Comparison of ENCODE assay signal across 10 cellular contexts in the genomic region with DNA sequence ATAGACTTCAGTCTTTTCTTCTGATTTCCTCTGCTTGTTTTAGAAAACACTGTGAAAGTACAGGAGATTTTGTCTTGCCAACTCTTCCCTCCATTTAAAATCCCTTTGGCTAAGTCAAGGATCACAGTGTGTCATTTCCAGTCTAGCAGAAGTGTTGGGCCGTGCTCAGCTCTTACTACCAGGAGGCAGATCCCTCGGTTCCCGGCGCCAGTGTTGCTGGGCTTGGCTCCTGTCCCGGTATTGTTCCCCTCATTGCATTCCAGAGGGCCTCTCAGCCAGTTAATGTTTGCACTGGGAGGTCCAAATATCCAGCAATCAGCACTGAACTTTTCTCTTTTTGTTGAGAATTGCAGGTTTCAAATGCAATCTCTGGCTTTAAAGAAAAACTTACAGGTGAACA.
DNase-seq lines count a peak whose midpoint lies in the region; ATAC-seq and TF ChIP-seq lines count a peak whose summit lies in the region.
"Had no signal": no experiment of that assay in that cellular context is flagged by ENCODE, and none has a peak within 500 bp of the region (broad histone marks: within the 10 kb centered on the region; RNA-seq: fewer than 3 reads in every experiment).

No MANE protein-coding gene starts in this region.

- DNase-seq in NCI-H2171 treated with DMSO at 0.1 percent for 48 hours (lab: John Stamatoyannopoulos, UW) (peak; percentile 67), fibroblast of lung (ENCODE audit: low read depth in 2 of 2) (peak; percentile 8 to 52), mesendoderm (peak; percentile 16), tibial artery (peak; percentile 79 to 87)
- no peak for DNase-seq in activated CD8-positive, alpha-beta T cell treated with anti-CD3 and anti-CD28 coated beads, Interleukin-2, amount 10 ng/mL, durations not matched to agents 7 days and 5 days
- DNase-seq: central memory CD4-positive, alpha-beta T cell; NCI-H526 had no signal

- H3K23ac ChIP-seq in mesendoderm (ENCODE audit: low read length) = no peak overlapping the region

- no CpG with 5 or more reads among the region's 5 CpGs for WGBS in mesendoderm (ENCODE audit: extremely low coverage, insufficient coverage, low lambda C conversion rate)

- no peak overlapping the region for H2BK15ac ChIP-seq in mesendoderm (replicated peaks; ENCODE audit: low read depth)

- H3K36me3 ChIP-seq in fibroblast of lung (ENCODE audit: control insufficient read depth, insufficient read depth, low read length) (no peaks in the 10 kb centered on the region), mesendoderm (ENCODE audit: control insufficient read depth, insufficient read depth, low read length) (no peaks in the 10 kb centered on the region), tibial artery (no peaks in the 10 kb centered on the region)

- H3K4me1 Mint-ChIP-seq in activated CD8-positive, alpha-beta T cell treated with anti-CD3 and anti-CD28 coated beads, Interleukin-2, amount 10 ng/mL, durations not matched to agents 7 days and 5 days (ENCODE audit: low read depth) = no peaks in the 10 kb centered on the region

- no peak overlapping the region for H3K4me2 ChIP-seq in fibroblast of lung (ENCODE audit: extremely low read depth, insufficient read depth, low read length)
- H3K4me2 ChIP-seq in mesendoderm (ENCODE audit: low read length) = no peak overlapping the region

- no peaks in the 10 kb centered on the region for H3K79me1 ChIP-seq in mesendoderm (ENCODE audit: low read length)

- no peaks in the 10 kb centered on the region for H3K27me3 Mint-ChIP-seq in activated CD8-positive, alpha-beta T cell treated with anti-CD3 and anti-CD28 coated beads, Interleukin-2, amount 10 ng/mL, durations not matched to agents 7 days and 5 days (ENCODE audit: low read depth)

- H3K27ac ChIP-seq in fibroblast of lung (ENCODE audit: insufficient read depth, low read length) (no peak overlapping the region), mesendoderm (ENCODE audit: low read depth, low read length) (no peak overlapping the region), tibial artery (no peak overlapping the region)

- no peak overlapping the region for H2AK5ac ChIP-seq in mesendoderm (ENCODE audit: low read length)

- no peak overlapping the region for H2BK5ac ChIP-seq in mesendoderm (ENCODE audit: low read length)

- H4K5ac ChIP-seq in mesendoderm (ENCODE audit: low read length) = no peak overlapping the region

- no peak overlapping the region for H3K56ac ChIP-seq in mesendoderm (ENCODE audit: low read length)

- POLR2A ChIA-PET in activated CD8-positive, alpha-beta T cell treated with anti-CD3 and anti-CD28 coated beads, Interleukin-2, amount 10 ng/mL, durations not matched to agents 7 days and 5 days (lab: Charles Lee) = no interaction called here

- H2BK120ac ChIP-seq in mesendoderm (ENCODE audit: low read depth, low read length) = no peak overlapping the region

- no peaks in the 10 kb centered on the region for H4K20me1 ChIP-seq in fibroblast of lung (ENCODE audit: control insufficient read depth, extremely low read depth, insufficient read depth, low read length)

- H3K4me3 ChIP-seq in fibroblast of lung (replicated peaks in 1 of 4; ENCODE audit: control extremely low read depth in 1 of 4, insufficient read depth in 1 of 4, low read depth in 3 of 4, low read length in 4 of 4) (no peak overlapping the region), mesendoderm (ENCODE audit: low read length) (no peak overlapping the region), tibial artery (no peak overlapping the region)

- H3K9me3 ChIP-seq in fibroblast of lung (ENCODE audit: control insufficient read depth, insufficient read depth, low read depth, low read length) (no peaks in the 10 kb centered on the region), tibial artery (no peaks in the 10 kb centered on the region)

- ATAC-seq in activated CD8-positive, alpha-beta T cell treated with anti-CD3 and anti-CD28 coated beads, Interleukin-2, amount 10 ng/mL, durations not matched to agents 7 days and 5 days = no peak
- ATAC-seq in HG02588 (IDR thresholded peaks at IDR 0.05; ENCODE audit: unreplicated experiment) = no peak
- no peak for ATAC-seq in HG03378 (IDR thresholded peaks at IDR 0.05; ENCODE audit: unreplicated experiment)
- ATAC-seq in GM18858 (IDR thresholded peaks at IDR 0.05; ENCODE audit: unreplicated experiment) = no peak

- TF ChIP-seq CTCF in fibroblast of lung (conservative IDR thresholded peaks at IDR 0.05 in 1 of 2, IDR thresholded peaks at IDR 0.05 in 1 of 2; ENCODE audit: low read depth in 1 of 2, low read length in 2 of 2) = no peak
- TF ChIP-seq CTCF in tibial artery (IDR thresholded peaks at IDR 0.05) = no peak

- no peak overlapping the region for H3K4me3 Mint-ChIP-seq in activated CD8-positive, alpha-beta T cell treated with anti-CD3 and anti-CD28 coated beads, Interleukin-2, amount 10 ng/mL, durations not matched to agents 7 days and 5 days

- no peak overlapping the region for H3K18ac ChIP-seq in mesendoderm (ENCODE audit: low read length)

- intact Hi-C loops in tibial artery (cut with DNase I; ENCODE audit: low total_unique reads) = no loop called here

- no peak overlapping the region for H3K27ac Mint-ChIP-seq in activated CD8-positive, alpha-beta T cell treated with anti-CD3 and anti-CD28 coated beads, Interleukin-2, amount 10 ng/mL, durations not matched to agents 7 days and 5 days

- no peaks in the 10 kb centered on the region for H3K9me3 Mint-ChIP-seq in activated CD8-positive, alpha-beta T cell treated with anti-CD3 and anti-CD28 coated beads, Interleukin-2, amount 10 ng/mL, durations not matched to agents 7 days and 5 days (ENCODE audit: insufficient read depth)

- no peak overlapping the region for H4K8ac ChIP-seq in mesendoderm (ENCODE audit: low read depth, low read length)

- CTCF ChIA-PET in activated CD8-positive, alpha-beta T cell treated with anti-CD3 and anti-CD28 coated beads, Interleukin-2, amount 10 ng/mL, durations not matched to agents 7 days and 5 days (lab: Charles Lee) = no interaction called here

- no peak overlapping the region for H3K4ac ChIP-seq in mesendoderm (ENCODE audit: low read depth, low read length)

- no peaks in the 10 kb centered on the region for H3K27me3 ChIP-seq in fibroblast of lung (ENCODE audit: control insufficient read depth, insufficient read depth, low read length)
- H3K27me3 ChIP-seq in mesendoderm (ENCODE audit: insufficient read depth, low read length, poor library complexity) = no peaks in the 10 kb centered on the region
- H3K27me3 ChIP-seq in tibial artery = no peaks in the 10 kb centered on the region

- no peak overlapping the region for H2AFZ ChIP-seq in fibroblast of lung (ENCODE audit: low read length)

- no peaks in the 10 kb centered on the region for H3K4me1 ChIP-seq in fibroblast of lung (ENCODE audit: control insufficient read depth, extremely low read depth, insufficient read depth, low read length)
- H3K4me1 ChIP-seq in mesendoderm (ENCODE audit: control insufficient read depth, low read depth, low read length) = no peaks in the 10 kb centered on the region
- H3K4me1 ChIP-seq in tibial artery = peaks cover 0 to 9% (median 3%) of the 10 kb centered on the region in 4 donors

- no peak overlapping the region for H3K9ac ChIP-seq in fibroblast of lung (ENCODE audit: insufficient read depth, low read length)
- H3K9ac ChIP-seq in mesendoderm (ENCODE audit: low read length) = no peak overlapping the region

- H3K79me2 ChIP-seq in fibroblast of lung (ENCODE audit: control insufficient read depth, insufficient read depth, low read length) (no peaks in the 10 kb centered on the region), mesendoderm (ENCODE audit: control insufficient read depth, insufficient read depth, low read length) (no peaks in the 10 kb centered on the region)

- H3K36me3 Mint-ChIP-seq in activated CD8-positive, alpha-beta T cell treated with anti-CD3 and anti-CD28 coated beads, Interleukin-2, amount 10 ng/mL, durations not matched to agents 7 days and 5 days (ENCODE audit: low read depth) = no peaks in the 10 kb centered on the region
